Comparison of ENCODE assay signal across 28 cellular contexts in the genomic region with DNA sequence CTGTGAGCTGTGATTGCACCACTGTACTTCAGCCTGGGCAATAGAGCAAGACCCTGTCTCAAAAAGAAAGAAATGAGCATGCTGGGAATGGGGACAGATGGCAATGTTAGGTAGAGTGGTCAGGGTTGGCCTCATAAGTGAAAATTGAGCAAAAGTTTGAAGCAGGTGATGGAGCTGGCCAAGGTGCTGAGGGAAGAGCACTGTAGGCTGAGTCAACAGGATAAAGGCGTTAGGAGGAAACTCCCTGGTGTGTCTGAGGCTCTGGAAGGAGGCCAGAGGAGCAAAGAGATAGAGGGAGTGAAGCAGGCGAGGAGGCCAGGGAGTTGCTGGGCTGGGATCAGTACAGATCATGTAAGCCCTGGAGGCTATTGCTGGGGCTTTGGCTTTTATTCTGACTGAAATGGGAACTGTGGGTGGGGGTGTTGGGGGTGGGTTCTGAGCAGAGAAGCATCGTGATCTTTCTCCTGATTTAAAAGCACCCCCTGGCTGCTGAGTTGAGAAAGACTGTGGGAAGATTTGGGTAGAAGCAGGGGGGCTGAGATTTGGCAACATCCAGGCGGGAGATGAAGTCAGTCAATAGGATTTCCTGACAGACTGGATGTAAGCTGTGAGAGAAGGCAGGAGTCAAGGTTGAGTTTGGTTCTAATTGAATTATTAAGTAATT. TPM values are rescaled to one million over a fixed set of nuclear protein-coding genes. Genes with fewer than 3 reads are reported as not detected.
DNase-seq lines count a peak whose midpoint lies in the region; ATAC-seq and TF ChIP-seq lines count a peak whose summit lies in the region.
"Had no signal": no experiment of that assay in that cellular context is flagged by ENCODE, and none has a peak within 500 bp of the region (broad histone marks: within the 10 kb centered on the region; RNA-seq: fewer than 3 reads in every experiment).

No MANE protein-coding gene starts in this region.

- H3K4me1 ChIP-seq in PC-3 (ENCODE audit: insufficient read depth, low read length): no peaks in the 10 kb centered on the region
- no peaks in the 10 kb centered on the region for H3K4me1 ChIP-seq in neural progenitor cell
- H3K4me1 ChIP-seq in left lung: no peaks in the 10 kb centered on the region
- H3K4me1 ChIP-seq: BLaER1, Caco-2, left ventricle myocardium inferior, prostate gland, SJCRH30 had no signal

- no peak overlapping the region for H3K4me3 ChIP-seq in PC-3 (ENCODE audit: low read length)
- no peak overlapping the region for H3K4me3 ChIP-seq in neural progenitor cell
- no peak overlapping the region for H3K4me3 ChIP-seq in left lung
- H3K4me3 ChIP-seq: BLaER1, left ventricle myocardium inferior, PC-9, prostate gland, SJCRH30, skin epidermis, thoracic aorta had no signal

- H2AFZ ChIP-seq in PC-3 (ENCODE audit: low read length) (no peak overlapping the region), neural progenitor cell (replicated peaks) (no peak overlapping the region)
- H2AFZ ChIP-seq: PC-9 had no signal

- intact Hi-C loops in activated CD8-positive, alpha-beta T cell treated with anti-CD3 and anti-CD28 coated beads for 36 hours (cut with micrococcal nuclease): no loop called here
- intact Hi-C loops in PC-3 (cut with micrococcal nuclease): no loop called here
- intact Hi-C loops in left lung (cut with DNase I): no loop called here

- no peak for TF ChIP-seq CTCF in activated CD8-positive, alpha-beta T cell treated with anti-CD3 and anti-CD28 coated beads for 36 hours (IDR thresholded peaks at IDR 0.05)
- TF ChIP-seq CTCF in PC-3 (conservative IDR thresholded peaks at IDR 0.05; ENCODE audit: low read depth, low read length): no peak
- peak; percentile 40 for TF ChIP-seq CTCF in neural progenitor cell (IDR thresholded peaks at IDR 0.05)
- no peak for TF ChIP-seq CTCF in left lung (IDR thresholded peaks at IDR 0.05)

- no peaks in the 10 kb centered on the region for H3K27me3 ChIP-seq in PC-3 (ENCODE audit: low read length)
- no peaks in the 10 kb centered on the region for H3K27me3 ChIP-seq in neural progenitor cell
- no peaks in the 10 kb centered on the region for H3K27me3 ChIP-seq in left lung
- H3K27me3 ChIP-seq: BLaER1, SJCRH30 had no signal

- DNase-seq in activated CD8-positive, alpha-beta T cell treated with anti-CD3 and anti-CD28 coated beads for 36 hours: peak; percentile 22
- no peak for DNase-seq in activated CD8-positive, alpha-beta T cell treated with anti-CD3 and anti-CD28 coated beads, Interleukin-2, amount 10 ng/mL, durations not matched to agents 7 days and 5 days
- DNase-seq in PC-3 (peak; percentile 3), dermis blood vessel endothelial cell (peak; percentile 52), neural progenitor cell (ENCODE audit: low spot score) (peak; percentile 28), NCI-H510A (lab: John Stamatoyannopoulos, UW) (no peak), left lung (no peak)
- DNase-seq: activated B cell treated with CpG ODN at 0.5 μM for 24 hours; activated CD4-positive, alpha-beta memory T cell treated with anti-CD3 and anti-CD28 coated beads, Interleukin-2, amount 10 ng/mL, durations not matched to agents 7 days and 5 days; activated naive CD4-positive, alpha-beta T cell; activated T-cell treated with anti-CD3 and anti-CD28 coated beads, Interleukin-2, amount 50 U/mL, for 1 hour; amniotic stem cell; effector CD4-positive, alpha-beta T cell; glutamatergic neuron; Karpas-422; left ventricle myocardium inferior; NCI-H524 treated with DMSO at 0.1 percent for 48 hours; PC-9; SJCRH30; stimulated activated CD4-positive, alpha-beta T cell treated with anti-CD3 and anti-CD28 coated beads, Interleukin-2, amount 100 ng/mL, for 24 hours; stimulated activated naive CD4-positive, alpha-beta T cell; T-helper 2 cell had no signal

- no peak for ATAC-seq in activated CD8-positive, alpha-beta T cell treated with anti-CD3 and anti-CD28 coated beads for 36 hours
- ATAC-seq in activated CD8-positive, alpha-beta T cell treated with anti-CD3 and anti-CD28 coated beads, Interleukin-2, amount 10 ng/mL, durations not matched to agents 7 days and 5 days: no peak
- no peak for ATAC-seq in PC-3
- no peak for ATAC-seq in HG02588 (IDR thresholded peaks at IDR 0.05; ENCODE audit: unreplicated experiment)
- no peak for ATAC-seq in left lung

- no peaks in the 10 kb centered on the region for H3K36me3 ChIP-seq in PC-3 (ENCODE audit: low read depth, low read length)
- no peaks in the 10 kb centered on the region for H3K36me3 ChIP-seq in neural progenitor cell
- no peaks in the 10 kb centered on the region for H3K36me3 ChIP-seq in left lung
- H3K36me3 ChIP-seq: BLaER1, left ventricle myocardium inferior, prostate gland, SJCRH30, thoracic aorta had no signal

- H3K9ac ChIP-seq in PC-3 (ENCODE audit: low read length) (no peak overlapping the region), neural progenitor cell (no peak overlapping the region)
- H3K9ac ChIP-seq: BLaER1 had no signal

- H3K9me3 Mint-ChIP-seq in activated CD8-positive, alpha-beta T cell treated with anti-CD3 and anti-CD28 coated beads for 36 hours: no peaks in the 10 kb centered on the region
- no peaks in the 10 kb centered on the region for H3K9me3 Mint-ChIP-seq in activated CD8-positive, alpha-beta T cell treated with anti-CD3 and anti-CD28 coated beads, Interleukin-2, amount 10 ng/mL, durations not matched to agents 7 days and 5 days (ENCODE audit: insufficient read depth)
- no peaks in the 10 kb centered on the region for H3K9me3 Mint-ChIP-seq in neural progenitor cell
- H3K9me3 Mint-ChIP-seq: activated B cell treated with CpG ODN at 0.5 μM for 24 hours; activated CD4-positive, alpha-beta memory T cell treated with anti-CD3 and anti-CD28 coated beads, Interleukin-2, amount 10 ng/mL, durations not matched to agents 7 days and 5 days had no signal

- no peaks in the 10 kb centered on the region for H3K9me2 ChIP-seq in PC-3 (replicated peaks; ENCODE audit: low read length)

- no peaks in the 10 kb centered on the region for H3F3A ChIP-seq in PC-3 (ENCODE audit: low read length, unreplicated experiment)
- H3F3A ChIP-seq in neural progenitor cell (ENCODE audit: low read depth): no peaks in the 10 kb centered on the region

- H3K36me3 Mint-ChIP-seq in activated CD8-positive, alpha-beta T cell treated with anti-CD3 and anti-CD28 coated beads for 36 hours (ENCODE audit: low read depth): no peaks in the 10 kb centered on the region
- no peaks in the 10 kb centered on the region for H3K36me3 Mint-ChIP-seq in activated CD8-positive, alpha-beta T cell treated with anti-CD3 and anti-CD28 coated beads, Interleukin-2, amount 10 ng/mL, durations not matched to agents 7 days and 5 days (ENCODE audit: low read depth)
- no peaks in the 10 kb centered on the region for H3K36me3 Mint-ChIP-seq in neural progenitor cell

- H3K4me2 ChIP-seq in PC-3 (ENCODE audit: low read length): no peak overlapping the region
- H3K4me2 ChIP-seq in neural progenitor cell: no peak overlapping the region
- H3K4me2 ChIP-seq: BLaER1, PC-9 had no signal

- no peaks in the 10 kb centered on the region for H3K27me3 Mint-ChIP-seq in activated CD8-positive, alpha-beta T cell treated with anti-CD3 and anti-CD28 coated beads for 36 hours
- no peaks in the 10 kb centered on the region for H3K27me3 Mint-ChIP-seq in activated CD8-positive, alpha-beta T cell treated with anti-CD3 and anti-CD28 coated beads, Interleukin-2, amount 10 ng/mL, durations not matched to agents 7 days and 5 days (ENCODE audit: low read depth)
- peaks cover 5% of the 10 kb centered on the region for H3K27me3 Mint-ChIP-seq in neural progenitor cell (ENCODE audit: insufficient read depth, low read depth)
- H3K27me3 Mint-ChIP-seq: activated B cell treated with CpG ODN at 0.5 μM for 24 hours; activated CD4-positive, alpha-beta memory T cell treated with anti-CD3 and anti-CD28 coated beads, Interleukin-2, amount 10 ng/mL, durations not matched to agents 7 days and 5 days had no signal

- BruUV-seq in PC-3 (replicated peaks; lab: Mats Ljungman, UMichigan): no TSS peak

- no peak overlapping the region for H3K27ac ChIP-seq in PC-3 (ENCODE audit: low read length)
- H3K27ac ChIP-seq in neural progenitor cell: no peak overlapping the region
- no peak overlapping the region for H3K27ac ChIP-seq in left lung
- H3K27ac ChIP-seq: BLaER1, left ventricle myocardium inferior, PC-9, prostate gland, SJCRH30, skin epidermis, thoracic aorta had no signal

- POLR2A ChIA-PET in activated CD8-positive, alpha-beta T cell treated with anti-CD3 and anti-CD28 coated beads for 36 hours (lab: Charles Lee): interaction anchor here (0.8 kb wide), 1 partner anchor 23 kb away, joined by 3 read pairs; no protein-coding TSS in a partner anchor
- POLR2A ChIA-PET in activated CD8-positive, alpha-beta T cell treated with anti-CD3 and anti-CD28 coated beads, Interleukin-2, amount 10 ng/mL, durations not matched to agents 7 days and 5 days (lab: Charles Lee): no interaction called here
- POLR2A ChIA-PET in PC-3 (lab: Charles Lee; ENCODE audit: unreplicated experiment): no interaction called here

- H3K9me3 ChIP-seq in PC-3 (ENCODE audit: low read length): no peaks in the 10 kb centered on the region
- no peaks in the 10 kb centered on the region for H3K9me3 ChIP-seq in neural progenitor cell (ENCODE audit: low read depth)
- no peaks in the 10 kb centered on the region for H3K9me3 ChIP-seq in left lung
- H3K9me3 ChIP-seq: BLaER1, Caco-2, left ventricle myocardium inferior, prostate gland, SJCRH30, thoracic aorta had no signal

- H4K20me1 ChIP-seq in PC-3 (ENCODE audit: low read length): no peaks in the 10 kb centered on the region
- no peaks in the 10 kb centered on the region for H4K20me1 ChIP-seq in neural progenitor cell (ENCODE audit: low read depth)
- H4K20me1 ChIP-seq: BLaER1 had no signal

- H3K27ac Mint-ChIP-seq in activated CD8-positive, alpha-beta T cell treated with anti-CD3 and anti-CD28 coated beads for 36 hours: no peak overlapping the region
- H3K27ac Mint-ChIP-seq in activated CD8-positive, alpha-beta T cell treated with anti-CD3 and anti-CD28 coated beads, Interleukin-2, amount 10 ng/mL, durations not matched to agents 7 days and 5 days: no peak overlapping the region
- no peak overlapping the region for H3K27ac Mint-ChIP-seq in neural progenitor cell
- H3K27ac Mint-ChIP-seq: activated B cell treated with CpG ODN at 0.5 μM for 24 hours; activated CD4-positive, alpha-beta memory T cell treated with anti-CD3 and anti-CD28 coated beads, Interleukin-2, amount 10 ng/mL, durations not matched to agents 7 days and 5 days had no signal

- no peaks in the 10 kb centered on the region for H3K4me1 Mint-ChIP-seq in activated CD8-positive, alpha-beta T cell treated with anti-CD3 and anti-CD28 coated beads for 36 hours (ENCODE audit: low read depth)
- H3K4me1 Mint-ChIP-seq in activated CD8-positive, alpha-beta T cell treated with anti-CD3 and anti-CD28 coated beads, Interleukin-2, amount 10 ng/mL, durations not matched to agents 7 days and 5 days (ENCODE audit: low read depth): no peaks in the 10 kb centered on the region
- H3K4me1 Mint-ChIP-seq in neural progenitor cell: no peaks in the 10 kb centered on the region
- H3K4me1 Mint-ChIP-seq: activated B cell treated with CpG ODN at 0.5 μM for 24 hours; activated CD4-positive, alpha-beta memory T cell treated with anti-CD3 and anti-CD28 coated beads, Interleukin-2, amount 10 ng/mL, durations not matched to agents 7 days and 5 days had no signal

- no peaks in the 10 kb centered on the region for H3K79me2 ChIP-seq in PC-3 (ENCODE audit: low read length)
- H3K79me2 ChIP-seq in neural progenitor cell (ENCODE audit: low read depth): no peaks in the 10 kb centered on the region

- no peak overlapping the region for H3K4me3 Mint-ChIP-seq in activated CD8-positive, alpha-beta T cell treated with anti-CD3 and anti-CD28 coated beads for 36 hours
- no peak overlapping the region for H3K4me3 Mint-ChIP-seq in activated CD8-positive, alpha-beta T cell treated with anti-CD3 and anti-CD28 coated beads, Interleukin-2, amount 10 ng/mL, durations not matched to agents 7 days and 5 days
- H3K4me3 Mint-ChIP-seq in neural progenitor cell: no peak overlapping the region
- H3K4me3 Mint-ChIP-seq: activated B cell treated with CpG ODN at 0.5 μM for 24 hours; activated CD4-positive, alpha-beta memory T cell treated with anti-CD3 and anti-CD28 coated beads, Interleukin-2, amount 10 ng/mL, durations not matched to agents 7 days and 5 days had no signal

- CTCF ChIA-PET in activated CD8-positive, alpha-beta T cell treated with anti-CD3 and anti-CD28 coated beads for 36 hours (lab: Charles Lee): no interaction called here
- CTCF ChIA-PET in activated CD8-positive, alpha-beta T cell treated with anti-CD3 and anti-CD28 coated beads, Interleukin-2, amount 10 ng/mL, durations not matched to agents 7 days and 5 days (lab: Charles Lee): no interaction called here
- CTCF ChIA-PET in PC-3 (lab: Charles Lee): no interaction called here

RNA-seq across cellular contexts. Expression of gene VKORC1L1, which starts 52.5 kb away (rescaled TPM):
- 10 to 100 TPM; 13.5 to 13.8 TPM for total RNA-seq in activated CD8-positive, alpha-beta T cell treated with anti-CD3 and anti-CD28 coated beads for 36 hours
- 10 to 100 TPM; 13.5 to 14.8 TPM for total RNA-seq in activated CD8-positive, alpha-beta T cell treated with anti-CD3 and anti-CD28 coated beads, Interleukin-2, amount 10 ng/mL, durations not matched to agents 7 days and 5 days
- total RNA-seq in PC-3 (2014; rRNA removed) (7.6 and 9.4 TPM in 2 replicates), dermis blood vessel endothelial cell (24.3 and 38.5 TPM in 2 replicates), neural progenitor cell (ENCODE audit: low replicate concordance) (14.2 and 16.0 TPM in 2 replicates), left lung (10 to 100 TPM; 37.6 to 49.6 TPM)

Comparison
In these comparisons a context has a peak if more than half of its experiments do, and no peak if none do; other contexts are left out.
1. DNase-seq: peak in activated CD8-positive, alpha-beta T cell treated with anti-CD3 and anti-CD28 coated beads for 36 hours (single experiment), PC-3 (single experiment), dermis blood vessel endothelial cell (single experiment) and neural progenitor cell (single experiment); none in activated CD8-positive, alpha-beta T cell treated with anti-CD3 and anti-CD28 coated beads, Interleukin-2, amount 10 ng/mL, durations not matched to agents 7 days and 5 days (single experiment), NCI-H510A (single experiment) and left lung (0 of 2).